ENCODE assay signal across 8 cellular contexts in the genomic region with DNA sequence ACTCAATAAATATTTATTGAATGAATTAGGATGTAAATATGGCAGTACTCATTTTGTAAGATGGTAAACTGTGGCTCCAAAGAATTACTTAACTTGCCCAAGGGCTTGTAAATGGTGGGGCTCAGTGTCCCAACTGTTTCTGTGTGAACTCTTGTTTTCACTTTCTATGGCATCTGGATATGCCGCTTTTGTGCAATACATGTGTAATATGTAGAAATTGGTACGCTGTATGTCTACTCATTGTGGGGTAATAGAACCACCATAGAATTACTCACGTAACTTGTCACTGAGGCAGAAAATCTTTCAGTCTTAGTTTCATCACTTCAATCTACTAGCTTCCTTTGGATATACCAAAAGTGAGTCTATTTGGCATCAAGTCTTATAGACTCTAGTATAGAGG. TPM values are rescaled to one million over a fixed set of nuclear protein-coding genes. Genes with fewer than 3 reads are reported as not detected.
DNase-seq lines count a peak whose midpoint lies in the region; ATAC-seq and TF ChIP-seq lines count a peak whose summit lies in the region.

No MANE protein-coding gene starts in this region.

- peaks cover 26% of the 10 kb centered on the region for H3K4me1 Mint-ChIP-seq in T-helper 2 cell treated with Interferon-gamma antibody and Interleukin-4, amounts not matched to agents 5 μg/mL and 100 μg/mL, for 36 hours (ENCODE audit: low read depth)
- H3K4me1 Mint-ChIP-seq in stimulated activated memory B cell treated with anti-CD40 and anti-IgM and Interleukin-4, amounts not matched to agents 10 μg/mL and 1 μg/mL and 100 μg/mL, for 72 hours: peaks cover 13% of the 10 kb centered on the region

- DNase-seq in SK-N-SH (no peak), fibroblast of pulmonary artery (ENCODE audit: low read depth) (peak; percentile 17), HUDEP-2 (lab: John Stamatoyannopoulos, UW; ENCODE audit: unreplicated experiment in 76 of 76) (no peak), NCI-H524 treated with DMSO at 0.1 percent for 48 hours (lab: John Stamatoyannopoulos, UW) (no peak)
- peak; percentile 36 for DNase-seq in T-helper 2 cell treated with Interferon-gamma antibody and Interleukin-4, amounts not matched to agents 5 μg/mL and 100 μg/mL, for 36 hours (ENCODE audit: low spot score)

- no peaks in the 10 kb centered on the region for H3K27me3 ChIP-seq in SK-N-SH (ENCODE audit: insufficient read depth)

- 75% methylated on average over 3 of the region's 3 CpGs for WGBS in SK-N-SH (ENCODE audit: low lambda C conversion rate)

- no peak for TF ChIP-seq CTCF in SK-N-SH (IDR thresholded peaks at IDR 0.05)
- no peak for TF ChIP-seq CTCF in fibroblast of pulmonary artery (IDR thresholded peaks at IDR 0.05; ENCODE audit: low read length, missing control alignments)

- CTCF ChIA-PET in SK-N-SH (lab: Yijun Ruan, JAX): no interaction called here

- H3K27ac Mint-ChIP-seq in T-helper 2 cell treated with Interferon-gamma antibody and Interleukin-4, amounts not matched to agents 5 μg/mL and 100 μg/mL, for 36 hours: peak overlapping the region; percentile 100
- peak overlapping the region; percentile 96 for H3K27ac Mint-ChIP-seq in stimulated activated memory B cell treated with anti-CD40 and anti-IgM and Interleukin-4, amounts not matched to agents 10 μg/mL and 1 μg/mL and 100 μg/mL, for 72 hours

- H3K9me3 Mint-ChIP-seq in T-helper 2 cell treated with Interferon-gamma antibody and Interleukin-4, amounts not matched to agents 5 μg/mL and 100 μg/mL, for 36 hours: no peaks in the 10 kb centered on the region
- no peaks in the 10 kb centered on the region for H3K9me3 Mint-ChIP-seq in stimulated activated memory B cell treated with anti-CD40 and anti-IgM and Interleukin-4, amounts not matched to agents 10 μg/mL and 1 μg/mL and 100 μg/mL, for 72 hours

- H2AFZ ChIP-seq in SK-N-SH (ENCODE audit: low read depth): peak overlapping the region; percentile 92; the same call in 1 of the 2 replicates

- no peak for TF ChIP-seq EP300 in SK-N-SH (IDR thresholded peaks at IDR 0.05; ENCODE audit: borderline replicate concordance in 1 of 2, low read depth in 1 of 2, low read length in 1 of 2)

- peak overlapping the region; percentile 100 for H3K4me3 Mint-ChIP-seq in T-helper 2 cell treated with Interferon-gamma antibody and Interleukin-4, amounts not matched to agents 5 μg/mL and 100 μg/mL, for 36 hours
- H3K4me3 Mint-ChIP-seq in stimulated activated memory B cell treated with anti-CD40 and anti-IgM and Interleukin-4, amounts not matched to agents 10 μg/mL and 1 μg/mL and 100 μg/mL, for 72 hours: peak overlapping the region; percentile 96

- POLR2A ChIA-PET in SK-N-SH (lab: Yijun Ruan, JAX): no interaction called here

- peaks cover 8% of the 10 kb centered on the region for H3F3A ChIP-seq in SK-N-SH (replicated peaks; ENCODE audit: insufficient read depth)

- H3K36me3 ChIP-seq in SK-N-SH (replicated peaks in 1 of 2; ENCODE audit: control insufficient read depth in 1 of 2, insufficient read depth in 2 of 2, low read length in 1 of 2): peaks cover 23 to 41% of the 10 kb centered on the region in 2 experiments

- peak overlapping the region; percentile 82 for H3K9ac ChIP-seq in SK-N-SH

- no peaks in the 10 kb centered on the region for H3K9me2 ChIP-seq in SK-N-SH

- H3K79me2 ChIP-seq in SK-N-SH (ENCODE audit: insufficient read depth): peaks cover 57% of the 10 kb centered on the region

- peaks cover 4% of the 10 kb centered on the region; the same call in 1 of the 2 replicates for H4K20me1 ChIP-seq in SK-N-SH (ENCODE audit: insufficient read depth)

- H3K27me3 Mint-ChIP-seq in T-helper 2 cell treated with Interferon-gamma antibody and Interleukin-4, amounts not matched to agents 5 μg/mL and 100 μg/mL, for 36 hours (ENCODE audit: low read depth): no peaks in the 10 kb centered on the region
- H3K27me3 Mint-ChIP-seq in stimulated activated memory B cell treated with anti-CD40 and anti-IgM and Interleukin-4, amounts not matched to agents 10 μg/mL and 1 μg/mL and 100 μg/mL, for 72 hours: no peaks in the 10 kb centered on the region

- no peak for ATAC-seq in SK-N-SH treated with all-trans-retinoic acid at 6 μM for 48 hours
- no peak for ATAC-seq in stimulated activated memory B cell treated with anti-CD40 and anti-IgM and Interleukin-4, amounts not matched to agents 10 μg/mL and 1 μg/mL and 100 μg/mL, for 72 hours
- no peak for ATAC-seq in HG03432 (IDR thresholded peaks at IDR 0.05; ENCODE audit: unreplicated experiment)

- H3K4me3 ChIP-seq in SK-N-SH (ENCODE audit: low read depth in 2 of 2, low read length in 1 of 2): peak overlapping the region; percentile 76 to 80
- peak overlapping the region; percentile 80 for H3K4me3 ChIP-seq in fibroblast of pulmonary artery (replicated peaks; ENCODE audit: low read depth, low read length)

- no peaks in the 10 kb centered on the region for H3K9me3 ChIP-seq in SK-N-SH

- no peak for TF ChIP-seq RAD21 in SK-N-SH (IDR thresholded peaks at IDR 0.05; ENCODE audit: low read length)

- H3K36me3 Mint-ChIP-seq in T-helper 2 cell treated with Interferon-gamma antibody and Interleukin-4, amounts not matched to agents 5 μg/mL and 100 μg/mL, for 36 hours (ENCODE audit: low read depth): peaks cover 37% of the 10 kb centered on the region
- H3K36me3 Mint-ChIP-seq in stimulated activated memory B cell treated with anti-CD40 and anti-IgM and Interleukin-4, amounts not matched to agents 10 μg/mL and 1 μg/mL and 100 μg/mL, for 72 hours: peaks cover 27% of the 10 kb centered on the region

- H3K4me2 ChIP-seq in SK-N-SH: peak overlapping the region; percentile 91

- H3K4me1 ChIP-seq in SK-N-SH (ENCODE audit: control insufficient read depth in 1 of 2, insufficient read depth in 2 of 2, low read depth in 1 of 2, low read length in 1 of 2): peaks cover 4% of the 10 kb centered on the region in 2 experiments; a peak in 3 of 4 replicates

- peak overlapping the region in 1 of 2 experiments; percentile 80; a peak in 1 of 4 replicates for H3K27ac ChIP-seq in SK-N-SH (ENCODE audit: low read depth in 2 of 2, low read length in 1 of 2)

TF ChIP-seq in SK-N-SH, 30 proteins besides CTCF, POLR2A, EP300 and RAD21:
- TF ChIP-seq, protein P1, sequence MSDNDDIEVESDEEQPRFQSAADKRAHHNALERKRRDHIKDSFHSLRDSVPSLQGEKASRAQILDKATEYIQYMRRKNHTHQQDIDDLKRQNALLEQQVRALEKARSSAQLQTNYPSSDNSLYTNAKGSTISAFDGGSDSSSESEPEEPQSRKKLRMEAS (IDR thresholded peaks at IDR 0.05; ENCODE audit: low read depth): no peak
- TF ChIP-seq SIN3A (IDR thresholded peaks at IDR 0.05; ENCODE audit: borderline replicate concordance, low read depth, low read length): no peak
- no peak for TF ChIP-seq SMC3 (IDR thresholded peaks at IDR 0.05; ENCODE audit: low read depth, low read length)
- TF ChIP-seq JUND (IDR thresholded peaks at IDR 0.05): no peak
TF ChIP-seq in SK-N-SH: peak in this region for 0.

TF ChIP-seq in SK-N-SH treated with all-trans-retinoic acid at 6 μM for 48 hours, 23 proteins besides CTCF, POLR2A, EP300 and RAD21 (continues in another document):
- TF ChIP-seq, protein P2, sequence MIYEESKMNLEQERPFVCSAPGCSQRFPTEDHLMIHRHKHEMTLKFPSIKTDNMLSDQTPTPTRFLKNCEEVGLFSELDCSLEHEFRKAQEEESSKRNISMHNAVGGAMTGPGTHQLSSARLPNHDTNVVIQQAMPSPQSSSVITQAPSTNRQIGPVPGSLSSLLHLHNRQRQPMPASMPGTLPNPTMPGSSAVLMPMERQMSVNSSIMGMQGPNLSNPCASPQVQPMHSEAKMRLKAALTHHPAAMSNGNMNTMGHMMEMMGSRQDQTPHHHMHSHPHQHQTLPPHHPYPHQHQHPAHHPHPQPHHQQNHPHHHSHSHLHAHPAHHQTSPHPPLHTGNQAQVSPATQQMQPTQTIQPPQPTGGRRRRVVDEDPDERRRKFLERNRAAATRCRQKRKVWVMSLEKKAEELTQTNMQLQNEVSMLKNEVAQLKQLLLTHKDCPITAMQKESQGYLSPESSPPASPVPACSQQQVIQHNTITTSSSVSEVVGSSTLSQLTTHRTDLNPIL (CRISPR knock-in tag; IDR thresholded peaks at IDR 0.05; ENCODE audit: low read depth): no peak
- TF ChIP-seq, protein P3, sequence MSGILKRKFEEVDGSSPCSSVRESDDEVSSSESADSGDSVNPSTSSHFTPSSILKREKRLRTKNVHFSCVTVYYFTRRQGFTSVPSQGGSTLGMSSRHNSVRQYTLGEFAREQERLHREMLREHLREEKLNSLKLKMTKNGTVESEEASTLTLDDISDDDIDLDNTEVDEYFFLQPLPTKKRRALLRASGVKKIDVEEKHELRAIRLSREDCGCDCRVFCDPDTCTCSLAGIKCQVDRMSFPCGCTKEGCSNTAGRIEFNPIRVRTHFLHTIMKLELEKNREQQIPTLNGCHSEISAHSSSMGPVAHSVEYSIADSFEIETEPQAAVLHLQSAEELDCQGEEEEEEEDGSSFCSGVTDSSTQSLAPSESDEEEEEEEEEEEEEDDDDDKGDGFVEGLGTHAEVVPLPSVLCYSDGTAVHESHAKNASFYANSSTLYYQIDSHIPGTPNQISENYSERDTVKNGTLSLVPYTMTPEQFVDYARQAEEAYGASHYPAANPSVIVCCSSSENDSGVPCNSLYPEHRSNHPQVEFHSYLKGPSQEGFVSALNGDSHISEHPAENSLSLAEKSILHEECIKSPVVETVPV (CRISPR knock-in tag; IDR thresholded peaks at IDR 0.05): no peak

RNA-seq across cellular contexts. Expression of a gene that starts 1.0 kb away (rescaled TPM):
- polyA plus RNA-seq in SK-N-SH (2012; rRNA removed): 27.2 and 38.2 TPM in 2 replicates
- polyA plus RNA-seq in SK-N-SH (2012; cell fraction: cytosol; rRNA removed): 20.6 and 21.1 TPM in 2 replicates
- polyA plus RNA-seq in SK-N-SH (2012; cell fraction: nucleus; rRNA removed): 104 and 162 TPM in 2 replicates

RNA-seq across cellular contexts. Expression of a gene that starts 28.6 kb away (rescaled TPM):
- polyA plus RNA-seq in SK-N-SH (2012; rRNA removed): 136 and 173 TPM in 2 replicates
- 182 and 217 TPM in 2 replicates for polyA plus RNA-seq in SK-N-SH (2012; cell fraction: cytosol; rRNA removed)
- polyA plus RNA-seq in SK-N-SH (2012; cell fraction: nucleus; rRNA removed): 123 and 203 TPM in 2 replicates

RNA-seq across cellular contexts. Expression of a gene that starts 40.0 kb away (rescaled TPM):
- 3.2 and 4.4 TPM in 2 replicates for polyA plus RNA-seq in SK-N-SH (2012; rRNA removed)
- polyA plus RNA-seq in SK-N-SH (2012; cell fraction: cytosol; rRNA removed): 1.6 and 2.3 TPM in 2 replicates
- polyA plus RNA-seq in SK-N-SH (2012; cell fraction: nucleus; rRNA removed): 6.7 and 7.9 TPM in 2 replicates

RNA-seq across cellular contexts. Expression of a gene that starts 41.6 kb away (rescaled TPM):
- 9.2 and 10.3 TPM in 2 replicates for polyA plus RNA-seq in SK-N-SH (2012; rRNA removed)
- 6.6 and 8.1 TPM in 2 replicates for polyA plus RNA-seq in SK-N-SH (2012; cell fraction: cytosol; rRNA removed)
- 6.9 and 10.4 TPM in 2 replicates for polyA plus RNA-seq in SK-N-SH (2012; cell fraction: nucleus; rRNA removed)

RNA-seq across cellular contexts. Expression of a gene that starts 49.7 kb away (rescaled TPM):
- polyA plus RNA-seq in SK-N-SH (2012; rRNA removed): 18.0 and 25.7 TPM in 2 replicates
- polyA plus RNA-seq in SK-N-SH (2012; cell fraction: cytosol; rRNA removed): 25.4 and 34.1 TPM in 2 replicates
- polyA plus RNA-seq in SK-N-SH (2012; cell fraction: nucleus; rRNA removed): 5.4 and 9.7 TPM in 2 replicates

Comparison
In these comparisons a context has a peak if more than half of its experiments do, and no peak if none do; other contexts are left out.
1. DNase-seq: peak in T-helper 2 cell treated with Interferon-gamma antibody and Interleukin-4, amounts not matched to agents 5 μg/mL and 100 μg/mL, for 36 hours (single experiment) and fibroblast of pulmonary artery (single experiment); none in SK-N-SH (single experiment), HUDEP-2 (0 of 76) and NCI-H524 treated with DMSO at 0.1 percent for 48 hours (single experiment).